15 cellular contexts compared by ENCODE assay signal in the genomic region with DNA sequence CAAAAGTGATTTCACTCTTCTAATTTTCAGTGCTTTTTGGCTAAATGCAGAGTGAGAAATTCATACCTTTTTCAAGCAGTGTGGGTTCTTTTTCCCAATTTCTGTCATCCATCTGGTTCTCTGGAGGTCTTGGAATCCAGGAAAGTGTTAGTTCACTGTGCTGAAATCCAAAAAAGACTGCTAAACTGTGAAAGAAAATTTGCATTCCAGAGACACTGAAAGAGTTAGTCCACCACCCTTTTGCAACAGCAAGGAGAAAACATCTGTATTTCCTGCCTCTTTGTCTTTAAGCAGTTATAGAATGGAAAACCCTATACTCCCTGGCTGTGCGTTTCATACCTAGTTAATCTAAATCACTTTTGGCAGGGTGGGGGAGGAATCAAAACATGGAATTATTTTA.
DNase-seq lines count a peak whose midpoint lies in the region; ATAC-seq and TF ChIP-seq lines count a peak whose summit lies in the region.
"Had no signal": no experiment of that assay in that cellular context is flagged by ENCODE, and none has a peak within 500 bp of the region (broad histone marks: within the 10 kb centered on the region; RNA-seq: fewer than 3 reads in every experiment).

No MANE protein-coding gene starts in this region.

- H3K4me1 ChIP-seq in A673 (ENCODE audit: insufficient read depth, low read length, poor library complexity, severe bottlenecking): peaks cover 8% of the 10 kb centered on the region
- H3K4me1 ChIP-seq in upper lobe of right lung: no peaks in the 10 kb centered on the region

- H3K27ac ChIP-seq in A673 (ENCODE audit: low read depth, low read length, poor library complexity, severe bottlenecking): no peak overlapping the region
- peak overlapping the region; percentile 49 for H3K27ac ChIP-seq in angular gyrus (ENCODE audit: low read depth, low read length)
- H3K27ac ChIP-seq in upper lobe of right lung: no peak overlapping the region

- ATAC-seq in GM19023 (IDR thresholded peaks at IDR 0.05; ENCODE audit: unreplicated experiment) (no peak), upper lobe of right lung (no peak)
- ATAC-seq: activated CD4-positive, CD25-positive, alpha-beta regulatory T cell treated with anti-CD3 and anti-CD28 coated beads, Interleukin-2, amount 50 U/mL, for 24 hours; naive thymus-derived CD8-positive, alpha-beta T cell; T-cell had no signal

- H3K9me3 ChIP-seq in A673 (ENCODE audit: low read depth, low read length, poor library complexity, severe bottlenecking): no peaks in the 10 kb centered on the region
- H3K9me3 ChIP-seq in upper lobe of right lung: no peaks in the 10 kb centered on the region
- H3K9me3 ChIP-seq: thyroid gland had no signal

- H3K9me3 Mint-ChIP-seq in osteocyte (ENCODE audit: unreplicated experiment): no peaks in the 10 kb centered on the region

- DNase-seq in A673 (ENCODE audit: low spot score) (peak; percentile 22), fibroblast of villous mesenchyme (ENCODE audit: low read depth) (peak; percentile 47), osteocyte (ENCODE audit: extremely low spot score, unreplicated experiment) (no peak), SIG-M5 (lab: John Stamatoyannopoulos, UW) (no peak), upper lobe of right lung (no peak), NCI-H345 treated with DMSO at 0.1 percent for 48 hours (lab: John Stamatoyannopoulos, UW; ENCODE audit: unreplicated experiment) (no peak)
- DNase-seq: COR-L47; naive thymus-derived CD8-positive, alpha-beta T cell; NCI-H1048; NCI-H2171 treated with DMSO at 0.1 percent for 48 hours; T-cell; thyroid gland had no signal

- no peaks in the 10 kb centered on the region for H3K36me3 Mint-ChIP-seq in osteocyte (ENCODE audit: unreplicated experiment)

- no TSS peak for BruUV-seq in A673 (replicated peaks; lab: Mats Ljungman, UMichigan)

- TF ChIP-seq CTCF in A673 (conservative IDR thresholded peaks at IDR 0.05; ENCODE audit: low read depth, low read length) (no peak), fibroblast of villous mesenchyme (IDR thresholded peaks at IDR 0.05; ENCODE audit: insufficient read depth, low read depth, low read length) (no peak), osteocyte (IDR thresholded peaks at IDR 0.05) (no peak), upper lobe of right lung (IDR thresholded peaks at IDR 0.05) (no peak)

- H3K4me3 ChIP-seq in A673 (ENCODE audit: low read depth, low read length, poor library complexity, severe bottlenecking): no peak overlapping the region
- no peak overlapping the region for H3K4me3 ChIP-seq in fibroblast of villous mesenchyme (ENCODE audit: low read depth, low read length)
- no peak overlapping the region for H3K4me3 ChIP-seq in upper lobe of right lung
- H3K4me3 ChIP-seq: thyroid gland had no signal

- intact Hi-C loops in A673 (cut with micrococcal nuclease; ENCODE audit: unreplicated experiment) (no loop called here), upper lobe of right lung (cut with DNase I) (no loop called here)

- no peaks in the 10 kb centered on the region for H3K27me3 Mint-ChIP-seq in osteocyte (ENCODE audit: unreplicated experiment)
- H3K27me3 Mint-ChIP-seq: naive thymus-derived CD8-positive, alpha-beta T cell; T-cell had no signal

- CTCF ChIA-PET in A673 (lab: Charles Lee): no interaction called here

- POLR2A ChIA-PET in A673 (lab: Charles Lee; ENCODE audit: low non-redundant PET): no interaction called here

- H3K36me3 ChIP-seq in A673 (ENCODE audit: insufficient read depth, low read length, poor library complexity, severe bottlenecking) (no peaks in the 10 kb centered on the region), upper lobe of right lung (no peaks in the 10 kb centered on the region)
- H3K36me3 ChIP-seq: thyroid gland had no signal

- no peak overlapping the region for H3K4me3 Mint-ChIP-seq in osteocyte (ENCODE audit: unreplicated experiment)
- H3K4me3 Mint-ChIP-seq: naive thymus-derived CD8-positive, alpha-beta T cell; T-cell had no signal

- H3K27ac Mint-ChIP-seq in osteocyte (ENCODE audit: unreplicated experiment): peak overlapping the region; percentile 80
- H3K27ac Mint-ChIP-seq: T-cell had no signal

- H3K4me1 Mint-ChIP-seq in osteocyte (ENCODE audit: unreplicated experiment): peaks cover 23% of the 10 kb centered on the region
- H3K4me1 Mint-ChIP-seq: naive thymus-derived CD8-positive, alpha-beta T cell; T-cell had no signal

- H3K27me3 ChIP-seq in A673 (replicated peaks; ENCODE audit: insufficient read depth, low read depth, low read length, poor library complexity) (no peaks in the 10 kb centered on the region), upper lobe of right lung (no peaks in the 10 kb centered on the region)
- H3K27me3 ChIP-seq: thyroid gland had no signal

Comparison
In these comparisons a context has a peak if more than half of its experiments do, and no peak if none do; other contexts are left out.
1. DNase-seq: peak in A673 (single experiment) and fibroblast of villous mesenchyme (single experiment); none in osteocyte (single experiment), SIG-M5 (single experiment), upper lobe of right lung (single experiment) and NCI-H345 treated with DMSO at 0.1 percent for 48 hours (single experiment).